15 cellular contexts compared by ENCODE assay signal in the genomic region with DNA sequence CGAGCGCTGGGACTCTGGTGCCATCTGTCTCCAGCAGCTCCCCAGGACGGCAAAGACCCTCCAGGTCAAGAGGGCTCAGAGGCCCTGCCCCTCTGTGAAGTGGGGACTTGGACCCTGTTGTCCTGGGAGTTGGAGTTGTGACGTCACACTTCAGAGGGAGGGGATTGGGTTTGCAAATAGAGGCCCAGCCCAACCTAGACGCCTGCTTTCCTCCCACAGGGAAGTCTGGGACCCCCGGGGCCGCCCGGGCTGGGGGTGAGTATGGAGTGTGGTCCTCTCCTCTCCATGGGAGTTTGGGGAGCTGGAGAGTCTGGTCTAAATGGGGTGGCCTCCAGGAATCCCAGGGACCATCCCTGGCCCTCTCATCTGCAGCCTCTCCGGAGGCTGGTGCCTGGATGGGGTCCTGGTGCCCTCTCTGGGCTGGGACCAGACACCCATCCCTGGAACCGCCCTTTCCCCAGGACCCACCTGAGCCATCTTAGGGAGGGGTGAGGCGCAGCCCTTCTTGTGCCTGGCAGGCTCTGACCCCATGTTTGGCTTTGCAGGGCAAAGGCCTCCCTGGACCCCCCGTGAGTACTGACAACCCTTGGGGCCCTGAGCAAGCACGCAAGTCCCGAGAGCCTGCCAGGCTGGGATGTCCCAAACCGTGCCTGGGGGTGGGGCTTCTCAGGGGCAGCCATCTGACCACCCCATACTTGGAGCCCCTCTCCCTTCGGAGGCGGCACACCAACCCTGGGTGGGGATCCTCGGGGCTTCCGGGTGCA. TPM values are rescaled to one million over a fixed set of nuclear protein-coding genes. Genes with fewer than 3 reads are reported as not detected.
DNase-seq lines count a peak whose midpoint lies in the region; ATAC-seq and TF ChIP-seq lines count a peak whose summit lies in the region.
"Had no signal": no experiment of that assay in that cellular context is flagged by ENCODE, and none has a peak within 500 bp of the region (broad histone marks: within the 10 kb centered on the region; RNA-seq: fewer than 3 reads in every experiment).

No MANE protein-coding gene starts in this region.

- H3K36me3 ChIP-seq in BLaER1 treated with 17β-estradiol and CSF1 and Interleukin-3, amounts not matched to agents 10 nM and 100 nM = no peaks in the 10 kb centered on the region
- H3K36me3 ChIP-seq in NT2/D1 (ENCODE audit: insufficient read depth, insufficient read length, low read length) = peaks cover 69% of the 10 kb centered on the region
- H3K36me3 ChIP-seq: BE2C had no signal

- H3K4me2 ChIP-seq in BLaER1 treated with 17β-estradiol and CSF1 and Interleukin-3, amounts not matched to agents 10 nM and 100 nM = peak overlapping the region in 10 of 11 experiments; percentile 22 to 99 (median 74); a peak in 17 of 22 replicates
- H3K4me2 ChIP-seq: A549, GM23338 had no signal

- no peaks in the 10 kb centered on the region for H3K36me3 Mint-ChIP-seq in activated T-cell treated with anti-CD3 and anti-CD28 coated beads, Interleukin-2, amount 50 U/mL, for 4 hours (ENCODE audit: insufficient read depth)
- H3K36me3 Mint-ChIP-seq: CD8-positive, alpha-beta memory T cell had no signal

- no peak overlapping the region for H3K4me3 ChIP-seq in BLaER1 treated with 17β-estradiol and CSF1 and Interleukin-3, amounts not matched to agents 10 nM and 100 nM
- H3K4me3 ChIP-seq in NT2/D1 (ENCODE audit: insufficient read length, low read depth) (no peak overlapping the region), dorsolateral prefrontal cortex (no peak overlapping the region)
- H3K4me3 ChIP-seq: A549, GM23338 had no signal

- H3K4me1 ChIP-seq in BLaER1 treated with 17β-estradiol and CSF1 and Interleukin-3, amounts not matched to agents 10 nM and 100 nM = peaks cover 48 to 97% (median 91%) of the 10 kb centered on the region in 10 experiments
- H3K4me1 ChIP-seq in NT2/D1 (ENCODE audit: insufficient read depth, insufficient read length) = peaks cover 59% of the 10 kb centered on the region

- no peak for DNase-seq in NT2/D1 (ENCODE audit: low read depth, low spot score)
- no peak for DNase-seq in dorsolateral prefrontal cortex
- DNase-seq in activated T-cell treated with anti-CD3 and anti-CD28 coated beads, Interleukin-2, amount 50 U/mL, for 4 hours = no peak
- no peak for DNase-seq in erythroblast (lab: John Stamatoyannopoulos, UW)
- DNase-seq: Caco-2; CD8-positive, alpha-beta memory T cell; DND-41; GDM1; H9 had no signal

- no peaks in the 10 kb centered on the region for H3K9me3 Mint-ChIP-seq in activated T-cell treated with anti-CD3 and anti-CD28 coated beads, Interleukin-2, amount 50 U/mL, for 4 hours
- H3K9me3 Mint-ChIP-seq: CD8-positive, alpha-beta memory T cell; GM23338; H9 had no signal

- peaks cover 19% of the 10 kb centered on the region for H3K27me3 Mint-ChIP-seq in activated T-cell treated with anti-CD3 and anti-CD28 coated beads, Interleukin-2, amount 50 U/mL, for 4 hours (ENCODE audit: low read depth)

- H3K4me3 Mint-ChIP-seq in activated T-cell treated with anti-CD3 and anti-CD28 coated beads, Interleukin-2, amount 50 U/mL, for 4 hours = no peak overlapping the region
- H3K4me3 Mint-ChIP-seq: CD8-positive, alpha-beta memory T cell; GM23338 had no signal

- no peak overlapping the region for H3K27ac ChIP-seq in BLaER1 treated with 17β-estradiol and CSF1 and Interleukin-3, amounts not matched to agents 10 nM and 100 nM
- H3K27ac ChIP-seq in dorsolateral prefrontal cortex = peak overlapping the region in 36 of 59 donors; percentile 37 to 99 (median 95)

- peaks cover 6% of the 10 kb centered on the region for H3K4me1 Mint-ChIP-seq in activated T-cell treated with anti-CD3 and anti-CD28 coated beads, Interleukin-2, amount 50 U/mL, for 4 hours (ENCODE audit: low read depth)

- H3K9ac ChIP-seq in BLaER1 treated with 17β-estradiol and CSF1 and Interleukin-3, amounts not matched to agents 10 nM and 100 nM = peak overlapping the region in 1 of 11 experiments; percentile 13; a peak in 3 of 22 replicates
- peak overlapping the region; percentile 64 for H3K9ac ChIP-seq in NT2/D1 (ENCODE audit: insufficient read length, low read depth)

- intact Hi-C loops in dorsolateral prefrontal cortex (cut with DNase I) = no loop called here

- peaks cover 0 to 81% (median 39%) of the 10 kb centered on the region in 11 experiments; a peak in 15 of 22 replicates for H4K20me1 ChIP-seq in BLaER1 treated with 17β-estradiol and CSF1 and Interleukin-3, amounts not matched to agents 10 nM and 100 nM

- H3K9me3 ChIP-seq in BLaER1 treated with 17β-estradiol and CSF1 and Interleukin-3, amounts not matched to agents 10 nM and 100 nM (replicated peaks in 1 of 11) = no peaks in the 10 kb centered on the region
- no peaks in the 10 kb centered on the region for H3K9me3 ChIP-seq in NT2/D1 (ENCODE audit: insufficient read depth, low read length)
- H3K9me3 ChIP-seq: A549, BE2C, Caco-2 had no signal

- no peak for ATAC-seq in activated T-cell treated with anti-CD3 and anti-CD28 coated beads, Interleukin-2, amount 50 U/mL, for 4 hours
- ATAC-seq in GM18909 (IDR thresholded peaks at IDR 0.05; ENCODE audit: poor library complexity, unreplicated experiment) (no peak), HG03571 (IDR thresholded peaks at IDR 0.05; ENCODE audit: unreplicated experiment) (no peak)
- ATAC-seq: A549, GM23338 had no signal

- no peak for TF ChIP-seq CTCF in dorsolateral prefrontal cortex (IDR thresholded peaks at IDR 0.05 in 54 of 56, conservative IDR thresholded peaks at IDR 0.05 in 2 of 56; ENCODE audit: low read depth in 1 of 56, partially characterized antibody in 56 of 56)

- H3K27me3 ChIP-seq in BLaER1 treated with 17β-estradiol and CSF1 and Interleukin-3, amounts not matched to agents 10 nM and 100 nM = peaks cover 43 to 50% (median 46%) of the 10 kb centered on the region in 11 experiments
- no peaks in the 10 kb centered on the region for H3K27me3 ChIP-seq in NT2/D1 (ENCODE audit: insufficient read depth, insufficient read length)
- H3K27me3 ChIP-seq in dorsolateral prefrontal cortex = peaks cover 0 to 5% (median 0%) of the 10 kb centered on the region in 45 donors

- TF ChIP-seq POLR2A in erythroblast (IDR thresholded peaks at IDR 0.05; ENCODE audit: low read length) = no peak

RNA-seq across cellular contexts. Expression of a gene that starts 4.3 kb away (rescaled TPM):
- 100 to 1,000 TPM in 8 of 120 experiments, 10 to 100 TPM in 112; 15.9 to 126 (median 44.6) TPM for total RNA-seq in dorsolateral prefrontal cortex
- under 1 TPM; 0.10 to 0.33 (median 0.21) TPM for total RNA-seq in activated T-cell treated with anti-CD3 and anti-CD28 coated beads, Interleukin-2, amount 50 U/mL, for 4 hours
- total RNA-seq: CD8-positive, alpha-beta memory T cell had no signal

RNA-seq across cellular contexts. Expression of a gene that starts 16.5 kb away (rescaled TPM):
- total RNA-seq in dorsolateral prefrontal cortex = 100 to 1,000 TPM in 1 of 120 experiments, 10 to 100 TPM in 119; 40.5 to 100 (median 61.4) TPM
- total RNA-seq in activated T-cell treated with anti-CD3 and anti-CD28 coated beads, Interleukin-2, amount 50 U/mL, for 4 hours = 10 to 100 TPM; 45.8 to 57.9 (median 53.9) TPM

RNA-seq across cellular contexts. Expression of a gene that starts 24.9 kb away (rescaled TPM):
- total RNA-seq in dorsolateral prefrontal cortex = 10 to 100 TPM in 44 of 120 experiments, 1 to 10 TPM in 76; 7.2 to 12.6 (median 9.5) TPM
- 10 to 100 TPM; 14.5 to 18.3 (median 18.1) TPM for total RNA-seq in activated T-cell treated with anti-CD3 and anti-CD28 coated beads, Interleukin-2, amount 50 U/mL, for 4 hours

RNA-seq across cellular contexts. Expression of a gene that starts 40.5 kb away (rescaled TPM):
- 10 to 100 TPM; 15.1 to 52.2 (median 27.7) TPM for total RNA-seq in dorsolateral prefrontal cortex
- 1 to 10 TPM; 4.4 to 4.9 (median 4.5) TPM for total RNA-seq in activated T-cell treated with anti-CD3 and anti-CD28 coated beads, Interleukin-2, amount 50 U/mL, for 4 hours

Comparison
In these comparisons a context has a peak if more than half of its experiments do, and no peak if none do; other contexts are left out.
1. H3K27ac ChIP-seq: peak in dorsolateral prefrontal cortex (36 of 59); none in BLaER1 treated with 17β-estradiol and CSF1 and Interleukin-3, amounts not matched to agents 10 nM and 100 nM (0 of 11).
2. RNA of a gene that starts 4.3 kb away (total RNA-seq): 15.9 to 126 TPM in dorsolateral prefrontal cortex; 0.10 to 0.33 TPM in activated T-cell treated with anti-CD3 and anti-CD28 coated beads, Interleukin-2, amount 50 U/mL, for 4 hours; every median in the first group is over 10 times any median in the second.